16 cellular contexts compared by ENCODE assay signal in the genomic region with DNA sequence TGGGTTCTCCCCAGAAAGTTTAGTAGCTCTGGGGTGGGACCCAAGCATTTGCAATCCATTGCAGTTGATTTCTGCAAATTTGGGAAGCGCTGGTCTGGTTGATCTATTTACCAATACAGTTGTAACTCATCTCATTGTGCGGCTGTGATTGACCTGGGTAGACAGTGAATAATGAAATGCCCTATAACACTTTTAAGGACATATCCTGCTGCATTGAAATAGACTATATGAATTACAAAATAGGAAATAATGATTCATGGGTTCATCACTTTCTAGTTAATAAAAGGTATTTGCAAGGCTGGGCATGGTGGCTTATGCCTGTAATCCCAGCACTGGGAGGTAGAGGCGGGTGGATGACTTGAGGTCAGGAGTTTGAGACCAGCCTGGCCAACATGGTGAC.
"Had no signal": no experiment of that assay in that cellular context is flagged by ENCODE, and none has a peak within 500 bp of the region (broad histone marks: within the 10 kb centered on the region; RNA-seq: fewer than 3 reads in every experiment).

No MANE protein-coding gene starts in this region.

- H3K36me3 ChIP-seq: adrenal gland, esophagus muscularis mucosa, gastroesophageal sphincter, left ventricle myocardium inferior, ovary, stomach, thoracic aorta had no signal

- DNase-seq: activated B cell treated with CpG ODN at 0.5 μM for 24 hours; activated CD4-positive, alpha-beta T cell treated with anti-CD3 and anti-CD28 coated beads, Interleukin-2, amount 10 ng/mL, durations not matched to agents 7 days and 5 days; activated naive CD4-positive, alpha-beta T cell treated with anti-CD3 and anti-CD28 coated beads, Interleukin-2, amount 10 ng/mL, durations not matched to agents 7 days and 5 days; adrenal gland; body of pancreas; left ventricle myocardium inferior; mesendoderm; ovary; stomach; T-helper 17 cell had no signal

- ATAC-seq: gastroesophageal sphincter, T-helper 17 cell had no signal

- H3K4me3 ChIP-seq: adrenal gland, body of pancreas, esophagus muscularis mucosa, gastroesophageal sphincter, left ventricle myocardium inferior, ovary, stomach, thoracic aorta had no signal

- H3K27ac ChIP-seq: adrenal gland, body of pancreas, esophagus muscularis mucosa, gastroesophageal sphincter, left ventricle myocardium inferior, ovary, stomach, thoracic aorta had no signal

- FAIRE-seq: keratinocyte, TTC549, urothelium cell line had no signal

- H3K27me3 ChIP-seq: adrenal gland, body of pancreas, esophagus muscularis mucosa, gastroesophageal sphincter, ovary, stomach had no signal

- H3K4me1 ChIP-seq: adrenal gland, body of pancreas, esophagus muscularis mucosa, gastroesophageal sphincter, left ventricle myocardium inferior had no signal

- H3K9me3 ChIP-seq: adrenal gland, body of pancreas, gastroesophageal sphincter, left ventricle myocardium inferior, ovary, stomach, thoracic aorta had no signal
